In genomic region chr20:51712501-51713212, GRCh38 we compare ENCODE assay signal across 1 cellular context.
TF ChIP-seq lines count a peak whose summit lies in the region.

No MANE protein-coding gene starts in this region.

TF ChIP-seq in HCT116, 20 proteins besides CTCF, POLR2A, EP300 and RAD21 (continued from another document):
- TF ChIP-seq YY1 (IDR thresholded peaks at IDR 0.05; ENCODE audit: extremely low read depth, insufficient replicate concordance, low read depth, low read length) = no peak
- no peak for TF ChIP-seq ELF1 (IDR thresholded peaks at IDR 0.05; ENCODE audit: borderline replicate concordance, low read depth)
- no peak for TF ChIP-seq EGR1 (IDR thresholded peaks at IDR 0.05; ENCODE audit: low read depth)
- TF ChIP-seq ZNF274 (IDR thresholded peaks at IDR 0.05; ENCODE audit: low read depth, low read length) = no peak
